In genomic region chr3:180749796-180750195, GRCh38 we compare ENCODE assay signal across 25 cellular contexts.
A peak's percentile ranks its signal among the peaks of the same experiment; 100 is the strongest.
DNase-seq lines count a peak whose midpoint lies in the region; ATAC-seq and TF ChIP-seq lines count a peak whose summit lies in the region.
"Had no signal": no experiment of that assay in that cellular context is flagged by ENCODE, and none has a peak within 500 bp of the region (broad histone marks: within the 10 kb centered on the region; RNA-seq: fewer than 3 reads in every experiment).

No MANE protein-coding gene starts in this region.

- ATAC-seq in GM23338: no peak

- no peak overlapping the region for H3K23ac ChIP-seq in trophoblast cell (ENCODE audit: low read length)

- H3K27ac Mint-ChIP-seq in GM23338: 0 out of 2 replicates have a peak overlapping the region, but pooled peaks have one; percentile 24
- H3K27ac Mint-ChIP-seq: CD4-positive, alpha-beta memory T cell; HFFc6; IgD-negative memory B cell had no signal

- H3K27ac ChIP-seq in GM23338 (ENCODE audit: low read depth) (no peak overlapping the region), trophoblast cell (ENCODE audit: low read depth, low read length) (no peak overlapping the region)
- H3K27ac ChIP-seq: 22Rv1; BLaER1 treated with 17β-estradiol and CSF1 and Interleukin-3, amounts not matched to agents 10 nM and 100 nM; PC-9 had no signal

- H2BK12ac ChIP-seq in trophoblast cell (ENCODE audit: low read length): no peak overlapping the region

- no peaks in the 10 kb centered on the region for H4K20me1 ChIP-seq in GM23338 (replicated peaks; ENCODE audit: insufficient read depth)
- H4K20me1 ChIP-seq: BLaER1 treated with 17β-estradiol and CSF1 and Interleukin-3, amounts not matched to agents 10 nM and 100 nM had no signal

- H2AFZ ChIP-seq in GM23338: peak overlapping the region; percentile 39; the same call in 1 of the 2 replicates
- H2AFZ ChIP-seq in trophoblast cell (ENCODE audit: insufficient read depth, low read length, poor library complexity): no peak overlapping the region
- H2AFZ ChIP-seq: PC-9 had no signal

- H2AK5ac ChIP-seq in trophoblast cell (ENCODE audit: low read length): no peak overlapping the region

- H3K9me3 Mint-ChIP-seq in GM23338: no peaks in the 10 kb centered on the region
- H3K9me3 Mint-ChIP-seq: CD4-positive, alpha-beta memory T cell; HFFc6; IgD-negative memory B cell had no signal

- no peak overlapping the region for H2BK120ac ChIP-seq in trophoblast cell (ENCODE audit: insufficient read depth, low read length, poor library complexity)

- no peak overlapping the region for H4K91ac ChIP-seq in trophoblast cell (ENCODE audit: low read depth, low read length)

- DNase-seq in NCI-H2107 treated with DMSO at 0.1 percent for 48 hours (lab: John Stamatoyannopoulos, UW; ENCODE audit: unreplicated experiment) (peak; percentile 46), NCI-H2107 (lab: John Stamatoyannopoulos, UW) (no peak), GM23338 (ENCODE audit: low spot score) (no peak), NCI-H774 (lab: John Stamatoyannopoulos, UW) (peak; percentile 24), fibroblast of the aortic adventitia (ENCODE audit: low read depth) (peak; percentile 4), DMS79 treated with DMSO at 0.1 percent for 48 hours (lab: John Stamatoyannopoulos, UW) (no peak), trophoblast cell (no peak)
- no peak for DNase-seq in activated T-cell treated with anti-CD3 and anti-CD28 coated beads, Interleukin-2, amount 50 U/mL, for 48 hours
- DNase-seq: CD4-positive, alpha-beta memory T cell; DMS153; HFFc6; Kasumi-1; MG63; NCI-H1048; NCI-H1436 treated with DMSO at 0.1 percent for 48 hours; NCI-H2029 treated with DMSO at 0.1 percent for 48 hours; NCI-H2171 treated with DMSO at 0.1 percent for 48 hours; NCI-H524 treated with DMSO at 0.1 percent for 48 hours; PC-9; RPMI8226; SHP77; T-helper 2 cell had no signal

- H3K79me1 ChIP-seq in trophoblast cell (ENCODE audit: low read length): no peaks in the 10 kb centered on the region

- H3K36me3 ChIP-seq in GM23338 (ENCODE audit: insufficient read depth): no peaks in the 10 kb centered on the region
- H3K36me3 ChIP-seq in trophoblast cell (ENCODE audit: control insufficient read depth in 1 of 2, insufficient read depth in 2 of 2, low read length in 2 of 2): no peaks in the 10 kb centered on the region
- H3K36me3 ChIP-seq: BLaER1 treated with 17β-estradiol and CSF1 and Interleukin-3, amounts not matched to agents 10 nM and 100 nM; MG63 had no signal

- peaks cover 22% of the 10 kb centered on the region for H3K4me1 ChIP-seq in GM23338 (ENCODE audit: insufficient read depth)
- H3K4me1 ChIP-seq in trophoblast cell (ENCODE audit: control insufficient read depth in 1 of 2, insufficient read depth in 2 of 2, low read length in 2 of 2): no peaks in the 10 kb centered on the region
- H3K4me1 ChIP-seq: BLaER1 treated with 17β-estradiol and CSF1 and Interleukin-3, amounts not matched to agents 10 nM and 100 nM had no signal

- no peaks in the 10 kb centered on the region for H3K9me3 ChIP-seq in trophoblast cell (ENCODE audit: insufficient read depth, low read depth, low read length)
- H3K9me3 ChIP-seq: BLaER1 treated with 17β-estradiol and CSF1 and Interleukin-3, amounts not matched to agents 10 nM and 100 nM; MG63 had no signal

- no peak overlapping the region for H3K4me3 Mint-ChIP-seq in GM23338
- H3K4me3 Mint-ChIP-seq: CD4-positive, alpha-beta memory T cell; HFFc6; IgD-negative memory B cell had no signal

- H4K12ac ChIP-seq in trophoblast cell (ENCODE audit: low read depth, low read length): no peak overlapping the region

- peaks cover 19% of the 10 kb centered on the region for H3K4me1 Mint-ChIP-seq in GM23338
- H3K4me1 Mint-ChIP-seq: CD4-positive, alpha-beta memory T cell had no signal

- H3K4ac ChIP-seq in trophoblast cell (ENCODE audit: low read depth, low read length): no peak overlapping the region

- H3K4me2 ChIP-seq in GM23338: no peak overlapping the region
- H3K4me2 ChIP-seq in trophoblast cell (ENCODE audit: low read length): no peak overlapping the region
- H3K4me2 ChIP-seq: BLaER1 treated with 17β-estradiol and CSF1 and Interleukin-3, amounts not matched to agents 10 nM and 100 nM; PC-9 had no signal

- H3K79me2 ChIP-seq in GM23338 (replicated peaks; ENCODE audit: insufficient read depth) (no peaks in the 10 kb centered on the region), trophoblast cell (ENCODE audit: control insufficient read depth, insufficient read depth, low read length, poor library complexity) (no peaks in the 10 kb centered on the region)

- H3K9me2 ChIP-seq in GM23338 (ENCODE audit: insufficient read depth): no peaks in the 10 kb centered on the region

- TF ChIP-seq CTCF in GM23338 (conservative IDR thresholded peaks at IDR 0.05; ENCODE audit: low read depth in 2 of 2) (no peak), fibroblast of the aortic adventitia (IDR thresholded peaks at IDR 0.05; ENCODE audit: insufficient read depth, low read length) (no peak)

- H3K9ac ChIP-seq in trophoblast cell (ENCODE audit: low read length): no peak overlapping the region
- H3K9ac ChIP-seq: BLaER1 treated with 17β-estradiol and CSF1 and Interleukin-3, amounts not matched to agents 10 nM and 100 nM had no signal

- no peaks in the 10 kb centered on the region for H3K27me3 Mint-ChIP-seq in GM23338 (ENCODE audit: insufficient read depth, low read depth, poor library complexity)
- H3K27me3 Mint-ChIP-seq: IgD-negative memory B cell had no signal

- no peak overlapping the region for H4K8ac ChIP-seq in trophoblast cell (ENCODE audit: low read depth, low read length)

- no peaks in the 10 kb centered on the region for H3F3A ChIP-seq in GM23338 (replicated peaks; ENCODE audit: low read depth)

- no peak overlapping the region for H3K18ac ChIP-seq in trophoblast cell (ENCODE audit: low read length)

- no peak overlapping the region for H2BK5ac ChIP-seq in trophoblast cell (ENCODE audit: low read depth, low read length, poor library complexity)

- no peak overlapping the region for H3K14ac ChIP-seq in trophoblast cell (ENCODE audit: low read length)

- no peaks in the 10 kb centered on the region for H3K36me3 Mint-ChIP-seq in GM23338 (ENCODE audit: low read depth)
- H3K36me3 Mint-ChIP-seq: CD4-positive, alpha-beta memory T cell had no signal

- H3K27me3 ChIP-seq in GM23338 (ENCODE audit: insufficient read depth) (no peaks in the 10 kb centered on the region), trophoblast cell (ENCODE audit: insufficient read depth, low read length) (no peaks in the 10 kb centered on the region)
- H3K27me3 ChIP-seq: BLaER1 treated with 17β-estradiol and CSF1 and Interleukin-3, amounts not matched to agents 10 nM and 100 nM; MG63 had no signal

- no peak overlapping the region for H3K4me3 ChIP-seq in GM23338
- no peak overlapping the region for H3K4me3 ChIP-seq in fibroblast of the aortic adventitia (ENCODE audit: low read depth, low read length)
- no peak overlapping the region for H3K4me3 ChIP-seq in trophoblast cell (ENCODE audit: low read depth, low read length)
- H3K4me3 ChIP-seq: BLaER1 treated with 17β-estradiol and CSF1 and Interleukin-3, amounts not matched to agents 10 nM and 100 nM; MG63; PC-9 had no signal

TF ChIP-seq in GM23338, 12 proteins besides CTCF, POLR2A, EP300 and RAD21 (continues in another document):
- TF ChIP-seq EZH2phosphoT487 (IDR thresholded peaks at IDR 0.05; ENCODE audit: unreplicated experiment): no peak

Comparison
In these comparisons a context has a peak if more than half of its experiments do, and no peak if none do; other contexts are left out.
1. DNase-seq: peak in NCI-H2107 treated with DMSO at 0.1 percent for 48 hours (single experiment), NCI-H774 (single experiment) and fibroblast of the aortic adventitia (single experiment); none in NCI-H2107 (single experiment), GM23338 (single experiment), DMS79 treated with DMSO at 0.1 percent for 48 hours (single experiment), activated T-cell treated with anti-CD3 and anti-CD28 coated beads, Interleukin-2, amount 50 U/mL, for 48 hours (0 of 2) and trophoblast cell (0 of 2).